ENCODE assay signal across 20 cellular contexts in the genomic region with DNA sequence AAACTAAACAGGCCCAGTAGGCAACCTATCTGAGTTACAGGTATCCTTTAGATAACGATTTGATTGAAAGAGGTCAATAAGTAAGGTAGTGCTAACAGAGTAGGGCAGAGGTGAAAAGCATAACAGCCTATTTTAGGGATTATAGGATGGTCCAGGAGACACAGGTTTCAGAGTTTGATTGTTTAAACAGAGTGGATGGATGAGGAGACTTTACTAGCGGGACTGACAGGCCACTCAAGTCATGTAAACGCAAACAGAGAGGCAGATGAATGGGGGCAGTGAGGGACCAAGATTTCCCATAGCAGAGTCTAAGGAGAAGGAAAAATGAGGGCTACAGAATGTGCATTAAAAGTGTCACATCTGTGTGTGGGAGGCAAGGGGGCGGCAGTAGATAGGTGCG. TPM values are rescaled to one million over a fixed set of nuclear protein-coding genes. Genes with fewer than 3 reads are reported as not detected.
DNase-seq lines count a peak whose midpoint lies in the region; ATAC-seq and TF ChIP-seq lines count a peak whose summit lies in the region.
"Had no signal": no experiment of that assay in that cellular context is flagged by ENCODE, and none has a peak within 500 bp of the region (broad histone marks: within the 10 kb centered on the region; RNA-seq: fewer than 3 reads in every experiment).

No MANE protein-coding gene starts in this region.

- peak overlapping the region; percentile 9 for H3K4me3 Mint-ChIP-seq in T-helper 1 cell treated with Interleukin-12 subunit alpha and Interleukin-12 subunit beta and Interleukin-4 antibody, amounts not matched to agents 30 μg/mL and 1 μg/mL, for 36 hours
- H3K4me3 Mint-ChIP-seq in brain (peak overlapping the region; percentile 38 to 89 (median 74)), nephron (peak overlapping the region; percentile 45 to 76 (median 67))
- H3K4me3 Mint-ChIP-seq: IgD-negative memory B cell had no signal

- H3K4me3 ChIP-seq in thoracic aorta, result peak overlapping the region; percentile 93
- H3K4me3 ChIP-seq: SK-N-MC had no signal

- peak overlapping the region; percentile 88 to 97 for H3K27ac ChIP-seq in thoracic aorta
- H3K27ac ChIP-seq: 22Rv1, parathyroid adenoma, SK-N-MC had no signal

- H3K27ac Mint-ChIP-seq in T-helper 1 cell treated with Interleukin-12 subunit alpha and Interleukin-12 subunit beta and Interleukin-4 antibody, amounts not matched to agents 30 μg/mL and 1 μg/mL, for 36 hours, result no peak overlapping the region
- peak overlapping the region in 2 of 5 experiments; percentile 10 to 87 for H3K27ac Mint-ChIP-seq in brain
- peak overlapping the region in 2 of 3 experiments; percentile 46 to 96 for H3K27ac Mint-ChIP-seq in nephron
- H3K27ac Mint-ChIP-seq: IgD-negative memory B cell had no signal

- no peaks in the 10 kb centered on the region for H3K27me3 Mint-ChIP-seq in T-helper 1 cell treated with Interleukin-12 subunit alpha and Interleukin-12 subunit beta and Interleukin-4 antibody, amounts not matched to agents 30 μg/mL and 1 μg/mL, for 36 hours (ENCODE audit: low read depth)
- H3K27me3 Mint-ChIP-seq in brain, result peaks cover 8% of the 10 kb centered on the region
- H3K27me3 Mint-ChIP-seq in nephron (ENCODE audit: low read depth), result peaks cover 4% of the 10 kb centered on the region
- H3K27me3 Mint-ChIP-seq: IgD-negative memory B cell had no signal

- H3K36me3 ChIP-seq in thoracic aorta, result no peaks in the 10 kb centered on the region
- H3K36me3 ChIP-seq: BE2C had no signal

- H3K4me1 Mint-ChIP-seq in T-helper 1 cell treated with Interleukin-12 subunit alpha and Interleukin-12 subunit beta and Interleukin-4 antibody, amounts not matched to agents 30 μg/mL and 1 μg/mL, for 36 hours (ENCODE audit: low read depth), result peaks cover 55% of the 10 kb centered on the region
- H3K4me1 Mint-ChIP-seq in brain, result peaks cover 90% of the 10 kb centered on the region
- peaks cover 65% of the 10 kb centered on the region for H3K4me1 Mint-ChIP-seq in nephron

- TF ChIP-seq CTCF in brain (conservative IDR thresholded peaks at IDR 0.05) (no peak), nephron (IDR thresholded peaks at IDR 0.05; ENCODE audit: unreplicated experiment in 3 of 3) (no peak), thoracic aorta (IDR thresholded peaks at IDR 0.05) (no peak)

- peaks cover 29% of the 10 kb centered on the region for H3K36me3 Mint-ChIP-seq in T-helper 1 cell treated with Interleukin-12 subunit alpha and Interleukin-12 subunit beta and Interleukin-4 antibody, amounts not matched to agents 30 μg/mL and 1 μg/mL, for 36 hours (ENCODE audit: low read depth)
- H3K36me3 Mint-ChIP-seq in brain (peaks cover 15% of the 10 kb centered on the region), nephron (ENCODE audit: low read depth) (peaks cover 3% of the 10 kb centered on the region)

- H3K27me3 ChIP-seq in thoracic aorta (replicated peaks; ENCODE audit: insufficient read depth), result no peaks in the 10 kb centered on the region
- H3K27me3 ChIP-seq: BE2C had no signal

- POLR2A ChIA-PET in HEK293T (lab: Yijun Ruan, JAX), result no interaction called here

- no peaks in the 10 kb centered on the region for H3K9me3 Mint-ChIP-seq in T-helper 1 cell treated with Interleukin-12 subunit alpha and Interleukin-12 subunit beta and Interleukin-4 antibody, amounts not matched to agents 30 μg/mL and 1 μg/mL, for 36 hours
- H3K9me3 Mint-ChIP-seq in brain (peaks cover 0 to 2% (median 0%) of the 10 kb centered on the region in 5 experiments), nephron (no peaks in the 10 kb centered on the region)
- H3K9me3 Mint-ChIP-seq: IgD-negative memory B cell had no signal

- CTCF ChIA-PET in HEK293T (lab: Yijun Ruan, JAX), result no interaction called here

- DNase-seq in T-helper 1 cell, result no peak
- DNase-seq in thoracic aorta (ENCODE audit: low spot score), result no peak
- DNase-seq in occipital lobe (lab: John Stamatoyannopoulos, UW), result no peak
- no peak for DNase-seq in activated CD4-positive, CD25-positive, alpha-beta regulatory T cell treated with anti-CD3 and anti-CD28 coated beads, Interleukin-2, amount 50 U/mL, for 72 hours
- no peak for DNase-seq in HEK293T (ENCODE audit: extremely low spot score)
- DNase-seq: activated CD4-positive, CD25-positive, alpha-beta regulatory T cell; activated naive CD4-positive, alpha-beta T cell treated with anti-CD3 and anti-CD28 coated beads, Interleukin-2, amount 50 U/mL, for 16 hours; activated T-cell treated with anti-CD3 and anti-CD28 coated beads, Interleukin-2, amount 50 U/mL, for 48 hours; BE2C; EL; MM.1S; NCI-H146; T-helper 9 cell had no signal

- no peak for ATAC-seq in thoracic aorta (ENCODE audit: insufficient number of reproducible peaks, low FRiP score, low read depth)

- peaks cover 23 to 60% of the 10 kb centered on the region in 2 donors for H3K4me1 ChIP-seq in thoracic aorta (ENCODE audit: control insufficient read depth in 1 of 2, low read depth in 2 of 2)
- H3K4me1 ChIP-seq: BE2C had no signal

- no peaks in the 10 kb centered on the region for H3K9me3 ChIP-seq in thoracic aorta
- H3K9me3 ChIP-seq: BE2C had no signal

TF ChIP-seq in HEK293T, 16 proteins besides CTCF, POLR2A, EP300 and RAD21:
- TF ChIP-seq SP1 (IDR thresholded peaks at IDR 0.05) (no peak), ZNF384 (IDR thresholded peaks at IDR 0.05) (no peak), TARDBP (IDR thresholded peaks at IDR 0.05) (no peak), L3MBTL2 (conservative IDR thresholded peaks at IDR 0.05) (no peak), FOXK2 (IDR thresholded peaks at IDR 0.05) (no peak)

RNA-seq across cellular contexts. Expression of gene NEDD9, which starts 4.8 kb away (rescaled TPM):
- 6.3 TPM for polyA plus RNA-seq in brain (ENCODE audit: insufficient read depth, low read depth, low replicate concordance)
- total RNA-seq in thoracic aorta (100 to 1,000 TPM; 122 to 181 TPM), occipital lobe (19.2 TPM)

Comparison
In these comparisons a context has a peak if more than half of its experiments do, and no peak if none do; other contexts are left out.
1. H3K4me3 Mint-ChIP-seq: peak in every context shown above with its lines; median percentile 74 in brain; 67 in nephron; 9 in T-helper 1 cell treated with Interleukin-12 subunit alpha and Interleukin-12 subunit beta and Interleukin-4 antibody, amounts not matched to agents 30 μg/mL and 1 μg/mL, for 36 hours.